In genomic region chr20:32191873-32192272, GRCh38 we compare ENCODE assay signal across 16 cellular contexts. TPM values are rescaled to one million over a fixed set of nuclear protein-coding genes. Genes with fewer than 3 reads are reported as not detected.
DNase-seq lines count a peak whose midpoint lies in the region; ATAC-seq, FAIRE-seq and TF ChIP-seq lines count a peak whose summit lies in the region.
"Had no signal": no experiment of that assay in that cellular context is flagged by ENCODE, and none has a peak within 500 bp of the region (broad histone marks: within the 10 kb centered on the region; RNA-seq: fewer than 3 reads in every experiment).

No MANE protein-coding gene starts in this region.

- no peaks in the 10 kb centered on the region for H3K9me3 Mint-ChIP-seq in astrocyte (ENCODE audit: unreplicated experiment)
- H3K9me3 Mint-ChIP-seq: activated CD4-positive, alpha-beta T cell treated with anti-CD3 and anti-CD28 coated beads, Interleukin-2, amount 10 ng/mL, durations not matched to agents 7 days and 5 days; T-helper 1 cell treated with Interleukin-12 subunit alpha and Interleukin-12 subunit beta and Interleukin-4 antibody, amounts not matched to agents 30 μg/mL and 1 μg/mL, for 36 hours had no signal

- H3K36me3 ChIP-seq in cardiac muscle cell: peaks cover 17% of the 10 kb centered on the region
- H3K36me3 ChIP-seq in astrocyte (ENCODE audit: insufficient read depth, low read length): peaks cover 9% of the 10 kb centered on the region
- peaks cover 21% of the 10 kb centered on the region for H3K36me3 ChIP-seq in lower lobe of right lung

- H3K36me3 Mint-ChIP-seq in astrocyte (ENCODE audit: low read depth, unreplicated experiment): peaks cover 11% of the 10 kb centered on the region

- TF ChIP-seq CTCF in cardiac muscle cell (IDR thresholded peaks at IDR 0.05; ENCODE audit: low read depth, low read length): no peak
- no peak for TF ChIP-seq CTCF in astrocyte (IDR thresholded peaks at IDR 0.05; ENCODE audit: insufficient read depth, low read depth, low read length)
- no peak for TF ChIP-seq CTCF in lower lobe of right lung (IDR thresholded peaks at IDR 0.05)
- no peak for TF ChIP-seq CTCF in omental fat pad (IDR thresholded peaks at IDR 0.05)

- FAIRE-seq in astrocyte (lab: Jason Lieb, UNC): no peak

- no peaks in the 10 kb centered on the region for H3K9me3 ChIP-seq in cardiac muscle cell (ENCODE audit: low read depth)
- H3K9me3 ChIP-seq in astrocyte (ENCODE audit: insufficient read depth, low read depth, low read length): no peaks in the 10 kb centered on the region
- H3K9me3 ChIP-seq in lower lobe of right lung: no peaks in the 10 kb centered on the region
- H3K9me3 ChIP-seq: MG63, suprapubic skin had no signal

- H4K20me1 ChIP-seq in astrocyte (ENCODE audit: insufficient read depth, low read length): peaks cover 9% of the 10 kb centered on the region

- H3K4me1 Mint-ChIP-seq in astrocyte (ENCODE audit: low read depth, unreplicated experiment): peaks cover 10% of the 10 kb centered on the region

- H3K4me2 ChIP-seq in astrocyte (ENCODE audit: low read length): no peak overlapping the region

- H3K27ac ChIP-seq in cardiac muscle cell (peak overlapping the region; percentile 13), astrocyte (ENCODE audit: low read depth, low read length) (no peak overlapping the region), lower lobe of right lung (peak overlapping the region; percentile 51)
- H3K27ac ChIP-seq: suprapubic skin had no signal

- H3K27me3 Mint-ChIP-seq in astrocyte (ENCODE audit: low read depth, unreplicated experiment): no peaks in the 10 kb centered on the region
- H3K27me3 Mint-ChIP-seq: activated CD4-positive, alpha-beta T cell treated with anti-CD3 and anti-CD28 coated beads, Interleukin-2, amount 10 ng/mL, durations not matched to agents 7 days and 5 days had no signal

- no peaks in the 10 kb centered on the region for H3K27me3 ChIP-seq in cardiac muscle cell
- H3K27me3 ChIP-seq in astrocyte (ENCODE audit: insufficient read depth, low read length): no peaks in the 10 kb centered on the region
- H3K27me3 ChIP-seq in lower lobe of right lung (ENCODE audit: low read depth): no peaks in the 10 kb centered on the region
- H3K27me3 ChIP-seq: MG63, suprapubic skin had no signal

- peak overlapping the region; percentile 81 for H3K27ac Mint-ChIP-seq in astrocyte (ENCODE audit: unreplicated experiment)
- H3K27ac Mint-ChIP-seq: activated CD4-positive, alpha-beta T cell treated with anti-CD3 and anti-CD28 coated beads, Interleukin-2, amount 10 ng/mL, durations not matched to agents 7 days and 5 days; T-helper 1 cell treated with Interleukin-12 subunit alpha and Interleukin-12 subunit beta and Interleukin-4 antibody, amounts not matched to agents 30 μg/mL and 1 μg/mL, for 36 hours had no signal

- H3K79me2 ChIP-seq in astrocyte (ENCODE audit: insufficient read depth, low read length): peaks cover 16% of the 10 kb centered on the region

- DNase-seq in cardiac muscle cell (ENCODE audit: low read depth in 1 of 2, low spot score in 1 of 2) (peak in 1 of 2 donors; percentile 43), left cardiac atrium (no peak), astrocyte (ENCODE audit: low read depth) (peak; percentile 33), lower lobe of right lung (no peak), omental fat pad (ENCODE audit: low spot score) (no peak), ecto neural progenitor cell (ENCODE audit: low spot score) (no peak)
- DNase-seq: activated CD4-positive, alpha-beta T cell treated with anti-CD3 and anti-CD28 coated beads, Interleukin-2, amount 10 ng/mL, durations not matched to agents 7 days and 5 days; activated gamma-delta T cell treated with Interleukin-2 at 50 U/mL for 16 hours; DMS79 treated with DMSO at 0.1 percent for 48 hours; MG63; NCI-H2029 treated with DMSO at 0.1 percent for 48 hours; nucleus accumbens had no signal

- intact Hi-C loops in left cardiac atrium (cut with DNase I) (no loop called here), lower lobe of right lung (cut with DNase I) (no loop called here)

- no peak overlapping the region for H3K4me3 ChIP-seq in cardiac muscle cell
- no peak overlapping the region for H3K4me3 ChIP-seq in astrocyte (ENCODE audit: insufficient read depth, low read depth, low read length)
- no peak overlapping the region for H3K4me3 ChIP-seq in lower lobe of right lung
- H3K4me3 ChIP-seq: MG63, suprapubic skin had no signal

- H3K9ac ChIP-seq in astrocyte (ENCODE audit: low read length): no peak overlapping the region

- peak overlapping the region; percentile 40 for H3K4me3 Mint-ChIP-seq in astrocyte (ENCODE audit: unreplicated experiment)
- H3K4me3 Mint-ChIP-seq: activated CD4-positive, alpha-beta T cell treated with anti-CD3 and anti-CD28 coated beads, Interleukin-2, amount 10 ng/mL, durations not matched to agents 7 days and 5 days had no signal

- ATAC-seq in left cardiac atrium: no peak
- ATAC-seq in lower lobe of right lung: no peak
- no peak for ATAC-seq in GM19452 (IDR thresholded peaks at IDR 0.05; ENCODE audit: unreplicated experiment)
- ATAC-seq in omental fat pad (ENCODE audit: low FRiP score): no peak
- no peak for ATAC-seq in HG03025 (IDR thresholded peaks at IDR 0.05; ENCODE audit: low FRiP score, unreplicated experiment)

- H3K4me1 ChIP-seq in cardiac muscle cell (ENCODE audit: low read depth) (peaks cover 11% of the 10 kb centered on the region), astrocyte (ENCODE audit: insufficient read depth, low read length) (peaks cover 12% of the 10 kb centered on the region), lower lobe of right lung (peaks cover 60% of the 10 kb centered on the region)

- H2AFZ ChIP-seq in astrocyte (ENCODE audit: low read depth, low read length): no peak overlapping the region

RNA-seq across cellular contexts. Expression of gene PLAGL2, which starts 15.7 kb away (rescaled TPM):
- total RNA-seq in cardiac muscle cell (17.7 and 29.8 TPM in 2 replicates), left cardiac atrium (1 to 10 TPM; 6.9 to 8.0 TPM), astrocyte (14.7 and 15.3 TPM in 2 replicates), lower lobe of right lung (17.6 TPM), omental fat pad (10 to 100 TPM in 2 of 4 donors, 1 to 10 TPM in 2; 4.1 to 12.5 (median 8.1) TPM)
- 18.3 and 29.3 TPM in 2 replicates for polyA plus RNA-seq in cardiac muscle cell

RNA-seq across cellular contexts. Expression of gene POFUT1, which starts 15.8 kb away (rescaled TPM):
- 26.2 and 31.4 TPM in 2 replicates for total RNA-seq in cardiac muscle cell
- 21.2 and 25.1 TPM in 2 replicates for polyA plus RNA-seq in cardiac muscle cell
- total RNA-seq in left cardiac atrium: 10 to 100 TPM; 25.5 to 28.6 TPM
- 60.6 and 65.5 TPM in 2 replicates for total RNA-seq in astrocyte
- total RNA-seq in lower lobe of right lung: 26.1 TPM
- 10 to 100 TPM; 23.1 to 38.0 (median 27.8) TPM for total RNA-seq in omental fat pad
